ENCODE assay signal across 8 cellular contexts in genomic region chr6:137705166-137706064, GRCh38.
DNase-seq lines count a peak whose midpoint lies in the region; ATAC-seq and TF ChIP-seq lines count a peak whose summit lies in the region.

No MANE protein-coding gene starts in this region.

- no peak for TF ChIP-seq EP300 in gastroesophageal sphincter (IDR thresholded peaks at IDR 0.05)

- no peak for TF ChIP-seq POLR2A in gastroesophageal sphincter (IDR thresholded peaks at IDR 0.05)

- POLR2A ChIA-PET in RWPE1 (lab: Yijun Ruan, JAX; ENCODE audit: low non-redundant PET), result no interaction called here

- WGBS in gastroesophageal sphincter (ENCODE audit: low coverage in 1 of 2), 2 donors, result 48 to 49% methylated on average over 11 of the region's 11 CpGs

- H3K9me3 ChIP-seq in gastroesophageal sphincter, result no peaks in the 10 kb centered on the region

- H3K27me3 ChIP-seq in gastroesophageal sphincter, result no peaks in the 10 kb centered on the region

- no peak overlapping the region for H3K27ac ChIP-seq in RWPE1
- H3K27ac ChIP-seq in gastroesophageal sphincter, result no peak overlapping the region

- CTCF ChIA-PET in RWPE1 (lab: Yijun Ruan, JAX), result interaction anchor here (0.6 to 1.1 kb wide), 6 partner anchors 161 to 296 kb away, joined by 3 to 7 read pairs (median 5); partner anchors contain the start of gene TNFAIP3

- H3K4me1 ChIP-seq in gastroesophageal sphincter, result peaks cover 3 to 12% (median 7%) of the 10 kb centered on the region in 3 donors

- peak; percentile 34 for ATAC-seq in HG03175 (IDR thresholded peaks at IDR 0.05; ENCODE audit: unreplicated experiment)
- ATAC-seq in gastroesophageal sphincter, result no peak
- no peak for ATAC-seq in HG03039 (IDR thresholded peaks at IDR 0.05; ENCODE audit: unreplicated experiment)

- DNase-seq in ELR (ENCODE audit: low read depth) (peak; percentile 67), RWPE1 (ENCODE audit: low spot score) (peak; percentile 55), pons (ENCODE audit: low spot score) (peak; percentile 36), occipital lobe (lab: John Stamatoyannopoulos, UW) (no peak)
- DNase-seq in activated T-helper 9 cell treated with anti-CD3 and anti-CD28 coated beads, Interleukin-2, amount 50 U/mL, for 16 hours (ENCODE audit: low read depth), result peak; percentile 57

- no peak overlapping the region for H3K4me3 ChIP-seq in gastroesophageal sphincter

- TF ChIP-seq CTCF in RWPE1 (conservative IDR thresholded peaks at IDR 0.05; ENCODE audit: low read depth) (peak; percentile 74), gastroesophageal sphincter (IDR thresholded peaks at IDR 0.05) (peak; percentile 68 to 87 (median 78))

- H3K36me3 ChIP-seq in gastroesophageal sphincter, result no peaks in the 10 kb centered on the region
